ENCODE assay signal across 15 cellular contexts in the genomic region with DNA sequence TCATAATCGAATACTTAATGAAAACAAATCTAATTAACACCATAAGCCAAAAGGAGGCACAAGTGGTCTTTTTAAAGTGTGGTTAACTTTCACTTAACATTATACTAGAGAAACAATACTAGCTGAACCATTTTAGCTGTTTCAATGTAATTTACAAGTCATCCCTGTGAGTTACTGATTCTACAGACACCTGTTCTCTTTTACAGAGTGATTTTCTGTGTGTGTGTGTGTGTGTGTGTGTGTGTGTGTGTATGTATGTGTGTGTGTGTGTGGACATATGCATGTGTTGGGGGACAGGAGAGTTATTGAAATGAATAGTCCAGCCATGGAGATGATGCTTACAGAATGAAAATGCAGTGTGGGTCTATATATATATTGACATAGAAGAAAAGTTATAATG.
DNase-seq lines count a peak whose midpoint lies in the region; ATAC-seq and TF ChIP-seq lines count a peak whose summit lies in the region.
"Had no signal": no experiment of that assay in that cellular context is flagged by ENCODE, and none has a peak within 500 bp of the region (broad histone marks: within the 10 kb centered on the region; RNA-seq: fewer than 3 reads in every experiment).

No MANE protein-coding gene starts in this region.

- TF ChIP-seq CTCF in cardiac muscle cell (IDR thresholded peaks at IDR 0.05; ENCODE audit: low read depth, low read length) (no peak), progenitor cell of endocrine pancreas (IDR thresholded peaks at IDR 0.05; ENCODE audit: unreplicated experiment) (no peak)

- no peaks in the 10 kb centered on the region for H3K9me3 ChIP-seq in cardiac muscle cell (ENCODE audit: low read depth)
- H3K9me3 ChIP-seq: BLaER1, HAP-1 had no signal

- H3K4me1 ChIP-seq in cardiac muscle cell (ENCODE audit: low read depth), result peaks cover 26% of the 10 kb centered on the region
- H3K4me1 ChIP-seq: BLaER1 had no signal

- no peak overlapping the region for H3K4me3 Mint-ChIP-seq in progenitor cell of endocrine pancreas (ENCODE audit: low read depth)
- H3K4me3 Mint-ChIP-seq: CD8-positive, alpha-beta memory T cell; HFFc6 had no signal

- H3K27ac ChIP-seq in cardiac muscle cell, result peak overlapping the region; percentile 29
- H3K27ac ChIP-seq: 22Rv1, BLaER1, HL-60 had no signal

- intact Hi-C loops in cardiac septum (cut with DNase I), result no loop called here

- H3K9me3 Mint-ChIP-seq in progenitor cell of endocrine pancreas (ENCODE audit: low read depth), result peaks cover 5% of the 10 kb centered on the region
- H3K9me3 Mint-ChIP-seq: CD8-positive, alpha-beta memory T cell; HFFc6 had no signal

- no peaks in the 10 kb centered on the region for H3K36me3 ChIP-seq in cardiac muscle cell
- H3K36me3 ChIP-seq: HAP-1 had no signal

- no peak for ATAC-seq in GM19455 (IDR thresholded peaks at IDR 0.05; ENCODE audit: unreplicated experiment)

- peaks cover 6% of the 10 kb centered on the region for H3K36me3 Mint-ChIP-seq in progenitor cell of endocrine pancreas (ENCODE audit: insufficient read depth)

- H3K4me1 Mint-ChIP-seq in progenitor cell of endocrine pancreas (ENCODE audit: low read depth), result peaks cover 20% of the 10 kb centered on the region

- H3K27me3 Mint-ChIP-seq in progenitor cell of endocrine pancreas, result no peaks in the 10 kb centered on the region
- H3K27me3 Mint-ChIP-seq: CD8-positive, alpha-beta memory T cell had no signal

- no peaks in the 10 kb centered on the region for H3K27me3 ChIP-seq in cardiac muscle cell
- H3K27me3 ChIP-seq: BLaER1 had no signal

- H3K4me3 ChIP-seq in cardiac muscle cell, result no peak overlapping the region
- H3K4me3 ChIP-seq: BLaER1, HAP-1 had no signal

- H3K27ac Mint-ChIP-seq in progenitor cell of endocrine pancreas, result peak overlapping the region; percentile 0
- H3K27ac Mint-ChIP-seq: HFFc6 had no signal

- DNase-seq in DMS53 (lab: John Stamatoyannopoulos, UW), result peak; percentile 31
- DNase-seq in DMS53 treated with DMSO at 0.1 percent for 48 hours (lab: John Stamatoyannopoulos, UW; ENCODE audit: unreplicated experiment), result no peak
- DNase-seq in cardiac muscle cell (ENCODE audit: low read depth in 1 of 2, low spot score in 1 of 2), result no peak
- DNase-seq in cardiac septum (ENCODE audit: low spot score), result no peak
- peak; percentile 6 for DNase-seq in left kidney (ENCODE audit: low read depth, low spot score)
- no peak for DNase-seq in progenitor cell of endocrine pancreas (ENCODE audit: low spot score, unreplicated experiment)
- no peak for DNase-seq in stimulated activated CD4-positive, alpha-beta T cell treated with anti-CD3 and anti-CD28 coated beads, Interleukin-2, amount 100 ng/mL, for 48 hours
- DNase-seq: CD8-positive, alpha-beta memory T cell; GOT3; HFFc6 had no signal

Comparison
In these comparisons a context has a peak if more than half of its experiments do, and no peak if none do; other contexts are left out.
1. DNase-seq: peak in DMS53 (single experiment) and left kidney (single experiment); none in DMS53 treated with DMSO at 0.1 percent for 48 hours (single experiment), cardiac muscle cell (0 of 2), cardiac septum (single experiment), progenitor cell of endocrine pancreas (single experiment) and stimulated activated CD4-positive, alpha-beta T cell treated with anti-CD3 and anti-CD28 coated beads, Interleukin-2, amount 100 ng/mL, for 48 hours (0 of 2).